In the genomic region with DNA sequence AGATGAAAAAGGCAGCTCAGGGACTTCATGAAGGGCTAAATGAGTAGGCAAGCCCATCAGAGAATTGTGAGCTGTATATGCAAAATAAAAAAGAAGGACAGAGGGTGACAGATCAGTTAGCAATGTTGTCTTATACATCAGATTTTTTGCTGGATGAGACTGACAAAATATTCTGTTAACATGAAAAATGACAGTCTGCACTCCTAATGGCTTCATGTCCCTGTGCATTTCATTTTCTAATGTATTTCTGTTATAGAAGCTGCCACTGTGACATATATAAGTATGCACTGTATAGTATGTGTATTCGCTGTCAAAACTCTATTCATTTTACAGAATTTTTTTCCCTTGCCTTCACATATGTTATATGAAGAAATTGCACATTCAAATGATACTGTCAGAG, we compare ENCODE assay signal across 9 cellular contexts.
"Had no signal": no experiment of that assay in that cellular context is flagged by ENCODE, and none has a peak within 500 bp of the region (broad histone marks: within the 10 kb centered on the region; RNA-seq: fewer than 3 reads in every experiment).

No MANE protein-coding gene starts in this region.

- H3K9me3 Mint-ChIP-seq: GM23338, H9, HFFc6 had no signal

- H3K9me3 ChIP-seq: HAP-1 had no signal

- DNase-seq: GM23248, GOT3, H7, H9, HCEC 1CT, HFFc6 had no signal

- H2AFZ ChIP-seq: GM23338 had no signal

- H3K4me2 ChIP-seq: GM23338 had no signal

- ATAC-seq: GM23338, HCT116 had no signal

- H3K27ac ChIP-seq: GM23248 had no signal

- H3K36me3 ChIP-seq: HAP-1 had no signal

- H3K4me3 ChIP-seq: GM23248, GM23338, HAP-1 had no signal

- H3K27ac Mint-ChIP-seq: GM23338, H9, HFFc6 had no signal

- H3K9ac ChIP-seq: GM23248 had no signal

- H3K4me3 Mint-ChIP-seq: GM23338, H9, HFFc6 had no signal
